ENCODE assay signal across 12 cellular contexts in genomic region chr11:11988099-11988651, GRCh38. TPM values are rescaled to one million over a fixed set of nuclear protein-coding genes. Genes with fewer than 3 reads are reported as not detected.
DNase-seq lines count a peak whose midpoint lies in the region; ATAC-seq, FAIRE-seq and TF ChIP-seq lines count a peak whose summit lies in the region.
"Had no signal": no experiment of that assay in that cellular context is flagged by ENCODE, and none has a peak within 500 bp of the region (broad histone marks: within the 10 kb centered on the region; RNA-seq: fewer than 3 reads in every experiment).

No MANE protein-coding gene starts in this region.

- H3K4me1 Mint-ChIP-seq in brain, result peaks cover 14% of the 10 kb centered on the region

- ATAC-seq in heart right ventricle, result peak in 1 of 8 donors; percentile 28
- no peak for ATAC-seq in left ventricle myocardium superior
- no peak for ATAC-seq in upper lobe of right lung
- no peak for ATAC-seq in GM19452 (IDR thresholded peaks at IDR 0.05; ENCODE audit: unreplicated experiment)
- ATAC-seq: left colon, sciatic nerve had no signal

- peak; percentile 41 for FAIRE-seq in islet of Langerhans (lab: Jason Lieb, UNC)

- H3K36me3 ChIP-seq in heart right ventricle (peaks cover 0 to 3% (median 0%) of the 10 kb centered on the region in 9 donors), upper lobe of right lung (no peaks in the 10 kb centered on the region), ovary (no peaks in the 10 kb centered on the region)

- intact Hi-C loops in heart right ventricle (cut with DNase I), result no loop called here
- intact Hi-C loops in left ventricle myocardium superior (cut with micrococcal nuclease), result no loop called here
- intact Hi-C loops in upper lobe of right lung (cut with DNase I), result no loop called here
- intact Hi-C loops in ovary (cut with DNase I), result no loop called here

- H3K27ac ChIP-seq in heart right ventricle, result peak overlapping the region; percentile 7 to 87 (median 69)
- H3K27ac ChIP-seq in upper lobe of right lung, result peak overlapping the region; percentile 39
- H3K27ac ChIP-seq in ovary, result no peak overlapping the region

- H3K4me3 ChIP-seq in heart right ventricle (no peak overlapping the region), upper lobe of right lung (no peak overlapping the region), ovary (no peak overlapping the region)

- H3K4me1 ChIP-seq in heart right ventricle (peaks cover 34 to 91% (median 73%) of the 10 kb centered on the region in 9 donors), upper lobe of right lung (peaks cover 9% of the 10 kb centered on the region), ovary (ENCODE audit: insufficient read depth) (no peaks in the 10 kb centered on the region)

- no peak for TF ChIP-seq POLR2A in ovary (IDR thresholded peaks at IDR 0.05)

- H3K27me3 ChIP-seq in heart right ventricle (no peaks in the 10 kb centered on the region), upper lobe of right lung (no peaks in the 10 kb centered on the region), ovary (no peaks in the 10 kb centered on the region)

- no peak for TF ChIP-seq EP300 in ovary (IDR thresholded peaks at IDR 0.05)

- WGBS in heart right ventricle, 2 donors, result 67 to 68% methylated on average over 7 of the region's 7 CpGs
- 66 to 89% (median 71%) methylated on average over 7 of the region's 7 CpGs for WGBS in ovary, 3 donors

- no peaks in the 10 kb centered on the region for H3K27me3 Mint-ChIP-seq in brain

- no peak overlapping the region for H3K4me3 Mint-ChIP-seq in brain

- H3K27ac Mint-ChIP-seq in brain, result peak overlapping the region in 4 of 5 experiments; percentile 32 to 64 (median 50)

- DNase-seq in heart right ventricle, result no peak
- DNase-seq in left ventricle myocardium superior, result no peak
- DNase-seq in upper lobe of right lung, result peak; percentile 36
- DNase-seq in occipital lobe (lab: John Stamatoyannopoulos, UW), result no peak
- DNase-seq in ovary, result no peak
- DNase-seq: effector memory CD4-positive, alpha-beta T cell; left colon; NCI-H510A treated with DMSO at 0.1 percent for 48 hours had no signal

- peaks cover 56% of the 10 kb centered on the region for H3K36me3 Mint-ChIP-seq in brain

- TF ChIP-seq CTCF in heart right ventricle (IDR thresholded peaks at IDR 0.05) (no peak), brain (conservative IDR thresholded peaks at IDR 0.05) (peak in 1 of 2 experiments; percentile 7), upper lobe of right lung (IDR thresholded peaks at IDR 0.05) (no peak), ovary (IDR thresholded peaks at IDR 0.05) (no peak)

- peaks cover 0 to 3% (median 0%) of the 10 kb centered on the region in 5 experiments for H3K9me3 Mint-ChIP-seq in brain

- no peaks in the 10 kb centered on the region for H3K9me3 ChIP-seq in heart right ventricle
- no peaks in the 10 kb centered on the region for H3K9me3 ChIP-seq in upper lobe of right lung
- no peaks in the 10 kb centered on the region for H3K9me3 ChIP-seq in ovary

RNA-seq across cellular contexts. Expression of gene DKK3, which starts 20.3 kb away (rescaled TPM):
- 1,000 to 10,000 TPM in 1 of 10 donors, 100 to 1,000 TPM in 9; 314 to 1,034 (median 652) TPM for total RNA-seq in heart right ventricle
- 100 to 1,000 TPM; 113 to 254 TPM for polyA plus RNA-seq in heart right ventricle
- 657 TPM for total RNA-seq in left ventricle myocardium superior
- polyA plus RNA-seq in brain (ENCODE audit: insufficient read depth, low read depth, low replicate concordance), result 236 TPM
- total RNA-seq in upper lobe of right lung, result 217 TPM
- 185 TPM for total RNA-seq in occipital lobe
- total RNA-seq in ovary, result 100 to 1,000 TPM in 1 of 7 donors, 10 to 100 TPM in 6; 33.9 to 102 (median 62.8) TPM
- polyA plus RNA-seq in ovary, result 100 to 1,000 TPM in 1 of 2 donors, 10 to 100 TPM in 1; 43.5 to 255 TPM

Comparison
In these comparisons a context has a peak if more than half of its experiments do, and no peak if none do; other contexts are left out.
1. H3K27ac ChIP-seq: peak in heart right ventricle (10 of 10) and upper lobe of right lung (single experiment); none in ovary (0 of 2).